Comparison of ENCODE assay signal across 13 cellular contexts in genomic region chr6:30819287-30819917, GRCh38.
DNase-seq lines count a peak whose midpoint lies in the region; ATAC-seq and TF ChIP-seq lines count a peak whose summit lies in the region.
"Had no signal": no experiment of that assay in that cellular context is flagged by ENCODE, and none has a peak within 500 bp of the region (broad histone marks: within the 10 kb centered on the region; RNA-seq: fewer than 3 reads in every experiment).

No MANE protein-coding gene starts in this region.

- no peaks in the 10 kb centered on the region for H3K27me3 ChIP-seq in neutrophil
- no peaks in the 10 kb centered on the region for H3K27me3 ChIP-seq in right lobe of liver
- H3K27me3 ChIP-seq: body of pancreas, heart right ventricle, pancreas, SJCRH30 had no signal

- peak overlapping the region; percentile 99 for H3K27ac Mint-ChIP-seq in activated naive CD4-positive, alpha-beta T cell treated with anti-CD3 and anti-CD28 coated beads, Interleukin-2, amount 50 U/mL, for 24 hours

- H3K36me3 Mint-ChIP-seq in activated naive CD4-positive, alpha-beta T cell treated with anti-CD3 and anti-CD28 coated beads, Interleukin-2, amount 50 U/mL, for 24 hours: peaks cover 18% of the 10 kb centered on the region

- intact Hi-C loops in right lobe of liver (cut with DNase I): no loop called here

- H3K36me3 ChIP-seq in neutrophil: no peaks in the 10 kb centered on the region
- no peaks in the 10 kb centered on the region for H3K36me3 ChIP-seq in right lobe of liver
- H3K36me3 ChIP-seq: heart right ventricle, pancreas, SJCRH30 had no signal

- no peaks in the 10 kb centered on the region for H3K9me3 ChIP-seq in neutrophil
- no peaks in the 10 kb centered on the region for H3K9me3 ChIP-seq in right lobe of liver
- H3K9me3 ChIP-seq: body of pancreas, heart right ventricle, pancreas, SJCRH30 had no signal

- ATAC-seq in right lobe of liver (no peak), GM21367 (IDR thresholded peaks at IDR 0.05; ENCODE audit: unreplicated experiment) (no peak)

- DNase-seq in stimulated activated naive CD4-positive, alpha-beta T cell treated with Interleukin-2 at 50 U/mL for 16 hours (lab: John Stamatoyannopoulos, UW): peak; percentile 74
- DNase-seq in stimulated activated naive CD4-positive, alpha-beta T cell (lab: John Stamatoyannopoulos, UW): no peak
- DNase-seq in NCI-H1694 (lab: John Stamatoyannopoulos, UW): no peak
- no peak for DNase-seq in right lobe of liver
- no peak for DNase-seq in retina
- DNase-seq: NCI-H1092, pancreas had no signal

- H3K27ac ChIP-seq in neutrophil (peak overlapping the region; percentile 46), right lobe of liver (no peak overlapping the region)
- H3K27ac ChIP-seq: SJCRH30 had no signal

- TF ChIP-seq CTCF in neutrophil (IDR thresholded peaks at IDR 0.05) (no peak), right lobe of liver (IDR thresholded peaks at IDR 0.05) (no peak)

- H3K4me1 ChIP-seq in neutrophil (ENCODE audit: control insufficient read depth in 1 of 2, insufficient read depth in 1 of 2, low read depth in 1 of 2, low read length in 1 of 2) (peaks cover 55 to 58% of the 10 kb centered on the region in 2 experiments), right lobe of liver (peaks cover 0 to 5% (median 0%) of the 10 kb centered on the region in 4 donors)

- H3K4me3 ChIP-seq in neutrophil (ENCODE audit: low read depth in 1 of 2, low read length in 1 of 2) (no peak overlapping the region), right lobe of liver (no peak overlapping the region)
- H3K4me3 ChIP-seq: body of pancreas, heart right ventricle, pancreas, SJCRH30 had no signal

- H3K9me3 Mint-ChIP-seq in activated naive CD4-positive, alpha-beta T cell treated with anti-CD3 and anti-CD28 coated beads, Interleukin-2, amount 50 U/mL, for 24 hours: peaks cover 4% of the 10 kb centered on the region

- WGBS in right lobe of liver (ENCODE audit: insufficient coverage, low coverage, low lambda C conversion rate, missing lambda C conversion rate): 75% methylated on average over 11 of the region's 11 CpGs

- H3K27me3 Mint-ChIP-seq in activated naive CD4-positive, alpha-beta T cell treated with anti-CD3 and anti-CD28 coated beads, Interleukin-2, amount 50 U/mL, for 24 hours: no peaks in the 10 kb centered on the region

- peak overlapping the region; percentile 86 for H3K4me3 Mint-ChIP-seq in activated naive CD4-positive, alpha-beta T cell treated with anti-CD3 and anti-CD28 coated beads, Interleukin-2, amount 50 U/mL, for 24 hours

- peaks cover 82% of the 10 kb centered on the region for H3K4me1 Mint-ChIP-seq in activated naive CD4-positive, alpha-beta T cell treated with anti-CD3 and anti-CD28 coated beads, Interleukin-2, amount 50 U/mL, for 24 hours

- TF ChIP-seq POLR2A in right lobe of liver (IDR thresholded peaks at IDR 0.05): no peak
